In the genomic region with DNA sequence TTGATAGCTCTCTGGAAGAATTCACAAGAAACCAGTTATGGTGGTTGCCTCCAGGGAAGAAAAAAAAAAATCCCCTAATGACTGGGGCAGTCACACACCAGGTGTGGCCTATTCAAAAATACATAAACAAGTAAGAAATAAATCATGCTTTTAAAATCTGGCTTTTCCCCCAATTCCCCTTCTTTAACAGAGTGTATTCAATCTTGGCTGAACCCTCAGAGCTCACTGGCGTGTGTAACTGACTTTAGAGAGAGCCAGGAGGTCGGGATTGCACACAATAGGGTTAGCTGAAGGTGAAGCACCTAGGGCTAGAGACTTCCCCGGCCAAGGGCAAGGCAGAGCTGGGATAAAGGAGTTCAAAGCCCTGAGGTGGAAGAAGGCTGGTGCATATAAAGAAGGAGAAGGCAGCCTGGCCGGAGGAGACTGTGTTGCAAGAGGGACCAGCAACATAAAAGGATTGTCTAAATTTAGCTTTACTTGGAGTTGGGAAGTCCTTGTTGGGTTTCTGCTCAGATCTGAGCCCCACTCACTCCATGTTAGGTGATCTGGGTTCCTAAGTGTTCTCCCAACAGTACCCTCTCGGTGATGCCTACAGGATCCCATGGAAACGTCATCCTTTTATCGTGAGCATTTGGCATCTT, we compare ENCODE assay signal across 10 cellular contexts. TPM values are rescaled to one million over a fixed set of nuclear protein-coding genes. Genes with fewer than 3 reads are reported as not detected.
DNase-seq lines count a peak whose midpoint lies in the region; ATAC-seq, FAIRE-seq and TF ChIP-seq lines count a peak whose summit lies in the region.
"Had no signal": no experiment of that assay in that cellular context is flagged by ENCODE, and none has a peak within 500 bp of the region (broad histone marks: within the 10 kb centered on the region; RNA-seq: fewer than 3 reads in every experiment).

No MANE protein-coding gene starts in this region.

- CTCF ChIA-PET in WTC11 (lab: Charles Lee) = interaction anchor here (0.9 kb wide), 1 partner anchor 15 kb away, joined by 7 read pairs; no protein-coding TSS in a partner anchor

- H3K36me3 Mint-ChIP-seq in WTC11 = no peaks in the 10 kb centered on the region

- H3K4me2 ChIP-seq in BLaER1 treated with 17β-estradiol and CSF1 and Interleukin-3, amounts not matched to agents 10 nM and 100 nM = peak overlapping the region in 10 of 11 experiments; percentile 5 to 59 (median 38); a peak in 16 of 22 replicates
- no peak overlapping the region for H3K4me2 ChIP-seq in MM.1S (ENCODE audit: low read depth, low read length)

- H3K4me3 ChIP-seq in BLaER1 treated with 17β-estradiol and CSF1 and Interleukin-3, amounts not matched to agents 10 nM and 100 nM = no peak overlapping the region
- H3K4me3 ChIP-seq in MM.1S (ENCODE audit: low read length) = no peak overlapping the region
- H3K4me3 ChIP-seq: lower lobe of right lung had no signal

- peaks cover 0 to 40% (median 0%) of the 10 kb centered on the region in 11 experiments; a peak in 6 of 22 replicates for H3K36me3 ChIP-seq in BLaER1 treated with 17β-estradiol and CSF1 and Interleukin-3, amounts not matched to agents 10 nM and 100 nM
- H3K36me3 ChIP-seq in MM.1S (replicated peaks; ENCODE audit: insufficient read depth, low read length) = no peaks in the 10 kb centered on the region
- H3K36me3 ChIP-seq: lower lobe of right lung had no signal

- DNase-seq in GM19239 (ENCODE audit: insufficient read length, low spot score) (no peak), MM.1S (peak; percentile 25), WTC11 (ENCODE audit: low spot score) (no peak), NCI-H2081 treated with DMSO at 0.1 percent for 48 hours (lab: John Stamatoyannopoulos, UW) (no peak), GM19238 (ENCODE audit: insufficient read length, low spot score) (no peak)
- DNase-seq: lower lobe of right lung, NCI-H1930 had no signal

- peak; percentile 60 for FAIRE-seq in GM19239 (lab: Jason Lieb, UNC)

- no peak overlapping the region for H3K4me3 Mint-ChIP-seq in WTC11

- no peaks in the 10 kb centered on the region for H3K4me1 Mint-ChIP-seq in WTC11

- peaks cover 0 to 9% (median 4%) of the 10 kb centered on the region in 11 experiments; a peak in 7 of 22 replicates for H3K9me3 ChIP-seq in BLaER1 treated with 17β-estradiol and CSF1 and Interleukin-3, amounts not matched to agents 10 nM and 100 nM (replicated peaks in 1 of 11)
- H3K9me3 ChIP-seq in MM.1S (replicated peaks; ENCODE audit: insufficient read depth, low read length) = no peaks in the 10 kb centered on the region
- H3K9me3 ChIP-seq: lower lobe of right lung had no signal

- H3K4me1 ChIP-seq in BLaER1 treated with 17β-estradiol and CSF1 and Interleukin-3, amounts not matched to agents 10 nM and 100 nM = peaks cover 18 to 85% (median 32%) of the 10 kb centered on the region in 10 experiments
- H3K4me1 ChIP-seq in MM.1S (ENCODE audit: low read length) = peaks cover 11% of the 10 kb centered on the region

- H4K20me1 ChIP-seq in BLaER1 treated with 17β-estradiol and CSF1 and Interleukin-3, amounts not matched to agents 10 nM and 100 nM = peaks cover 0 to 100% (median 0%) of the 10 kb centered on the region in 11 experiments; a peak in 7 of 22 replicates
- no peaks in the 10 kb centered on the region for H4K20me1 ChIP-seq in MM.1S (ENCODE audit: insufficient read depth, low read length)

- H3F3A ChIP-seq in MM.1S (ENCODE audit: insufficient read depth, low read length) = no peaks in the 10 kb centered on the region

- TF ChIP-seq CTCF in MM.1S (IDR thresholded peaks at IDR 0.05; ENCODE audit: low read length) (no peak), WTC11 (IDR thresholded peaks at IDR 0.05) (no peak)

- H3K27me3 ChIP-seq in BLaER1 treated with 17β-estradiol and CSF1 and Interleukin-3, amounts not matched to agents 10 nM and 100 nM = no peaks in the 10 kb centered on the region
- no peaks in the 10 kb centered on the region for H3K27me3 ChIP-seq in MM.1S (replicated peaks; ENCODE audit: insufficient read depth, low read length)
- H3K27me3 ChIP-seq in layer of hippocampus (ENCODE audit: control insufficient read depth, insufficient read depth, low read length) = no peaks in the 10 kb centered on the region

- H3K79me2 ChIP-seq in MM.1S (ENCODE audit: low read length) = peaks cover 35% of the 10 kb centered on the region

- no peaks in the 10 kb centered on the region for H3K9me2 ChIP-seq in MM.1S (replicated peaks; ENCODE audit: insufficient read depth, low read length)

- H2AFZ ChIP-seq in MM.1S (ENCODE audit: low read length) = no peak overlapping the region

- H3K9ac ChIP-seq in BLaER1 treated with 17β-estradiol and CSF1 and Interleukin-3, amounts not matched to agents 10 nM and 100 nM = peak overlapping the region in 1 of 11 experiments; percentile 13; a peak in 1 of 22 replicates
- H3K9ac ChIP-seq in MM.1S (ENCODE audit: low read length) = no peak overlapping the region

- POLR2A ChIA-PET in WTC11 (lab: Charles Lee) = no interaction called here

- no peaks in the 10 kb centered on the region for H3K9me3 Mint-ChIP-seq in WTC11

- ATAC-seq in GM18519 (IDR thresholded peaks at IDR 0.05; ENCODE audit: low FRiP score, unreplicated experiment) = no peak
- no peak for ATAC-seq in WTC11

- no peaks in the 10 kb centered on the region for H3K27me3 Mint-ChIP-seq in WTC11 (ENCODE audit: low read depth)

- H3K27ac Mint-ChIP-seq in WTC11 = no peak overlapping the region

- H3K27ac ChIP-seq in BLaER1 treated with 17β-estradiol and CSF1 and Interleukin-3, amounts not matched to agents 10 nM and 100 nM = no peak overlapping the region
- H3K27ac ChIP-seq in MM.1S (ENCODE audit: low read length) (no peak overlapping the region), layer of hippocampus (ENCODE audit: low read depth, low read length) (peak overlapping the region; percentile 46)
- H3K27ac ChIP-seq: lower lobe of right lung had no signal

TF ChIP-seq in WTC11, 78 proteins besides CTCF, POLR2A, EP300 and RAD21 (continues in another document):
- TF ChIP-seq OVOL2 (CRISPR knock-in tag; IDR thresholded peaks at IDR 0.05; ENCODE audit: borderline replicate concordance) (no peak), ZNF138 (CRISPR knock-in tag; conservative IDR thresholded peaks at IDR 0.05) (no peak), GTF2I (CRISPR knock-in tag; conservative IDR thresholded peaks at IDR 0.05) (no peak), RORB (CRISPR knock-in tag; IDR thresholded peaks at IDR 0.05) (no peak), SOX15 (CRISPR knock-in tag; IDR thresholded peaks at IDR 0.05) (no peak)
- TF ChIP-seq, protein P1, sequence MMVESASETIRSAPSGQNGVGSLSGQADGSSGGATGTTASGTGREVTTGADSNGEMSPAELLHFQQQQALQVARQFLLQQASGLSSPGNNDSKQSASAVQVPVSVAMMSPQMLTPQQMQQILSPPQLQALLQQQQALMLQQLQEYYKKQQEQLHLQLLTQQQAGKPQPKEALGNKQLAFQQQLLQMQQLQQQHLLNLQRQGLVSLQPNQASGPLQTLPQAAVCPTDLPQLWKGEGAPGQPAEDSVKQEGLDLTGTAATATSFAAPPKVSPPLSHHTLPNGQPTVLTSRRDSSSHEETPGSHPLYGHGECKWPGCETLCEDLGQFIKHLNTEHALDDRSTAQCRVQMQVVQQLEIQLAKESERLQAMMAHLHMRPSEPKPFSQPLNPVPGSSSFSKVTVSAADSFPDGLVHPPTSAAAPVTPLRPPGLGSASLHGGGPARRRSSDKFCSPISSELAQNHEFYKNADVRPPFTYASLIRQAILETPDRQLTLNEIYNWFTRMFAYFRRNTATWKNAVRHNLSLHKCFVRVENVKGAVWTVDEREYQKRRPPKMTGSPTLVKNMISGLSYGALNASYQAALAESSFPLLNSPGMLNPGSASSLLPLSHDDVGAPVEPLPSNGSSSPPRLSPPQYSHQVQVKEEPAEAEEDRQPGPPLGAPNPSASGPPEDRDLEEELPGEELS (CRISPR knock-in tag; IDR thresholded peaks at IDR 0.05) = no peak
- TF ChIP-seq, protein P2, sequence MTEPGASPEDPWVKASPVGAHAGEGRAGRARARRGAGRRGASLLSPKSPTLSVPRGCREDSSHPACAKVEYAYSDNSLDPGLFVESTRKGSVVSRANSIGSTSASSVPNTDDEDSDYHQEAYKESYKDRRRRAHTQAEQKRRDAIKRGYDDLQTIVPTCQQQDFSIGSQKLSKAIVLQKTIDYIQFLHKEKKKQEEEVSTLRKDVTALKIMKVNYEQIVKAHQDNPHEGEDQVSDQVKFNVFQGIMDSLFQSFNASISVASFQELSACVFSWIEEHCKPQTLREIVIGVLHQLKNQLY (CRISPR knock-in tag; IDR thresholded peaks at IDR 0.05) = no peak
- TF ChIP-seq, protein P3, sequence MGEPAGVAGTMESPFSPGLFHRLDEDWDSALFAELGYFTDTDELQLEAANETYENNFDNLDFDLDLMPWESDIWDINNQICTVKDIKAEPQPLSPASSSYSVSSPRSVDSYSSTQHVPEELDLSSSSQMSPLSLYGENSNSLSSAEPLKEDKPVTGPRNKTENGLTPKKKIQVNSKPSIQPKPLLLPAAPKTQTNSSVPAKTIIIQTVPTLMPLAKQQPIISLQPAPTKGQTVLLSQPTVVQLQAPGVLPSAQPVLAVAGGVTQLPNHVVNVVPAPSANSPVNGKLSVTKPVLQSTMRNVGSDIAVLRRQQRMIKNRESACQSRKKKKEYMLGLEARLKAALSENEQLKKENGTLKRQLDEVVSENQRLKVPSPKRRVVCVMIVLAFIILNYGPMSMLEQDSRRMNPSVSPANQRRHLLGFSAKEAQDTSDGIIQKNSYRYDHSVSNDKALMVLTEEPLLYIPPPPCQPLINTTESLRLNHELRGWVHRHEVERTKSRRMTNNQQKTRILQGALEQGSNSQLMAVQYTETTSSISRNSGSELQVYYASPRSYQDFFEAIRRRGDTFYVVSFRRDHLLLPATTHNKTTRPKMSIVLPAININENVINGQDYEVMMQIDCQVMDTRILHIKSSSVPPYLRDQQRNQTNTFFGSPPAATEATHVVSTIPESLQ (CRISPR knock-in tag; IDR thresholded peaks at IDR 0.05) = no peak
- TF ChIP-seq, protein P4, sequence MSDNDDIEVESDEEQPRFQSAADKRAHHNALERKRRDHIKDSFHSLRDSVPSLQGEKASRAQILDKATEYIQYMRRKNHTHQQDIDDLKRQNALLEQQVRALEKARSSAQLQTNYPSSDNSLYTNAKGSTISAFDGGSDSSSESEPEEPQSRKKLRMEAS (CRISPR knock-in tag; IDR thresholded peaks at IDR 0.05) = no peak

RNA-seq across cellular contexts. Expression of a gene that starts 19.7 kb away (rescaled TPM):
- total RNA-seq in WTC11 (2021) = 38.1 to 43.6 TPM (median 38.4 TPM) in 3 replicates

RNA-seq across cellular contexts. Expression of a gene that starts 30.4 kb away (rescaled TPM):
- 33.2 to 36.4 TPM (median 34.7 TPM) in 3 replicates for total RNA-seq in WTC11 (2021)
